2 cellular contexts compared by ENCODE assay signal in genomic region chr16:23879735-23880373, GRCh38.
A peak's percentile ranks its signal among the peaks of the same experiment; 100 is the strongest.
TF ChIP-seq lines count a peak whose summit lies in the region.

No MANE protein-coding gene starts in this region.

TF ChIP-seq in GM12878, 131 proteins besides CTCF, POLR2A, EP300 and RAD21:
- TF ChIP-seq RELA (IDR thresholded peaks at IDR 0.05; ENCODE audit: borderline replicate concordance, partially characterized antibody) (no peak), MYB (IDR thresholded peaks at IDR 0.05; ENCODE audit: borderline replicate concordance, low read depth, low read length) (no peak), ZNF217 (IDR thresholded peaks at IDR 0.05) (0 out of 2 replicates have a peak, but pooled peaks have one; percentile 31), PAX5 (IDR thresholded peaks at IDR 0.05; ENCODE audit: borderline replicate concordance, low read depth, low read length) (no peak), HDGF (IDR thresholded peaks at IDR 0.05) (no peak), POU2F2 (IDR thresholded peaks at IDR 0.05; ENCODE audit: borderline replicate concordance, low read depth, low read length) (no peak), SIX5 (IDR thresholded peaks at IDR 0.05; ENCODE audit: low read depth, low read length, severe bottlenecking) (no peak), IRF4 (IDR thresholded peaks at IDR 0.05; ENCODE audit: low read depth, low read length) (no peak)

TF ChIP-seq in SK-N-SH, 30 proteins besides CTCF, POLR2A, EP300 and RAD21:
- TF ChIP-seq TEAD4 (IDR thresholded peaks at IDR 0.05; ENCODE audit: borderline replicate concordance, insufficient read depth) (no peak), ELF1 (IDR thresholded peaks at IDR 0.05) (no peak), POLR2AphosphoS5 (IDR thresholded peaks at IDR 0.05; ENCODE audit: low read depth, low read length) (no peak), FOXM1 (IDR thresholded peaks at IDR 0.05; ENCODE audit: low read depth) (no peak), TAF1 (IDR thresholded peaks at IDR 0.05; ENCODE audit: borderline replicate concordance, low read depth, low read length) (no peak), PBX3 (IDR thresholded peaks at IDR 0.05) (no peak), RCOR1 (IDR thresholded peaks at IDR 0.05; ENCODE audit: low read length) (no peak), EZH2phosphoT487 (IDR thresholded peaks at IDR 0.05; ENCODE audit: borderline replicate concordance, low read depth) (no peak), YY1 (IDR thresholded peaks at IDR 0.05; ENCODE audit: low read depth) (no peak), JUND (IDR thresholded peaks at IDR 0.05) (no peak), MAX (IDR thresholded peaks at IDR 0.05; ENCODE audit: low read depth) (no peak), RFX5 (IDR thresholded peaks at IDR 0.05; ENCODE audit: low read length) (no peak)
